In the genomic region with DNA sequence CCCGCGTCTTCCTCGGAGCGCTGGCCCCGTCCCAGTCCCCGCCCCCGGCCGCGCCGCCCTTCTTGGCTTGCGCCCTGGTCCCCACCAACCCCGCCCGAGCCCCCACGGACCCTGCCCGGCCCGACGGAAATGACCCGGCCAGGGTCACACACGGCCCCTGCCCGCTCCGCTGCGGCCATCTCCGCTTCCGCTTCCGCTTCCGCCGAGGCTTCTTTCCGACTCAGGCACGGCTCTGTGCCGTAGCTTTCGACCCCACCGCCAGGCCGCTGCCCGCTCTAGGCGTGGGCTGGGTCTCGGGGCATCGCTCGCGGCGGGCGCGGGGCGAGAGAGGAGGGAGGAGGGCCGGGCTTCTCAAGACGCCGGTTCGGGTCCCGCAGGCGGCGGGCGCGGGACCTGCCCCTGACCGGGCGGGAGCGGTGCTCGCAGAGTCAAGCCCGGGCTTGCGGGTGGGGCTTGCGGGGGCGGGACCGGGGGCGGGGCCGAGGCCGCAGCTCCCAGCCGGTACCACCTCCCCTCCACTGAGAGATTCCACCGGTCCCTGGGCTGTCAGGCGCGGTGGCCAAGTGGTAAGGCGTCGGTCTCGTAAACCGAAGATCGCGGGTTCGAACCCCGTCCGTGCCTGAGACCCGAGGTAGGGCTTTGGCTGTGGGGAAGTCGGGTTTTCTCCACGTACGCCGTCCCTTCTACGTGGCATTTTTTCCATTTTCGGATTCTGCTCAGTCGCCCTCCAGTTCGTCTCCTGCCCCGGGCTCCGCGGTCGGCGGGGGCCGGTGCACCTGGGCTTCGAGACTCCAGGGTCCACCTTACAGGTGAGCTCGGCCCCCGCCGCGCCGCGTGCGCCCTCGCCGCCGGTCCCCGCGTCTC, we compare ENCODE assay signal across 8 cellular contexts.
DNase-seq lines count a peak whose midpoint lies in the region; ATAC-seq and TF ChIP-seq lines count a peak whose summit lies in the region.

No MANE protein-coding gene starts in this region.

- peak overlapping the region; percentile 80 for H3K27ac Mint-ChIP-seq in activated T-helper 2 cell treated with anti-CD3 and anti-CD28 coated beads, Interferon-gamma antibody, Interleukin-2, Interleukin-4, amounts not matched to agents 10 μg/mL and 5 μg/mL and 100 μg/mL, durations not matched to agents 14 hours and 24 hours and 36 hours
- peak overlapping the region; percentile 63 to 88 for H3K27ac Mint-ChIP-seq in natural killer cell treated with Interleukin-12 subunit alpha and Interleukin-12 subunit beta and Interleukin-15 and Interleukin-18, amount 100 ng/mL, for 72 hours

- H3K27me3 Mint-ChIP-seq in activated T-helper 2 cell treated with anti-CD3 and anti-CD28 coated beads, Interferon-gamma antibody, Interleukin-2, Interleukin-4, amounts not matched to agents 10 μg/mL and 5 μg/mL and 100 μg/mL, durations not matched to agents 14 hours and 24 hours and 36 hours (ENCODE audit: low read depth), result peaks cover 15% of the 10 kb centered on the region
- H3K27me3 Mint-ChIP-seq in natural killer cell treated with Interleukin-12 subunit alpha and Interleukin-12 subunit beta and Interleukin-15 and Interleukin-18, amount 100 ng/mL, for 72 hours, result no peaks in the 10 kb centered on the region

- TF ChIP-seq CTCF in fibroblast of mammary gland (conservative IDR thresholded peaks at IDR 0.05; ENCODE audit: control insufficient read depth, insufficient read depth, low read depth, low read length), result no peak

- H3K4me3 ChIP-seq in Karpas-422 (ENCODE audit: low read length) (peak overlapping the region; percentile 85), fibroblast of mammary gland (ENCODE audit: control insufficient read depth, low read depth, low read length) (peak overlapping the region; percentile 82)

- no peaks in the 10 kb centered on the region for H3K9me3 Mint-ChIP-seq in activated T-helper 2 cell treated with anti-CD3 and anti-CD28 coated beads, Interferon-gamma antibody, Interleukin-2, Interleukin-4, amounts not matched to agents 10 μg/mL and 5 μg/mL and 100 μg/mL, durations not matched to agents 14 hours and 24 hours and 36 hours
- no peaks in the 10 kb centered on the region for H3K9me3 Mint-ChIP-seq in natural killer cell treated with Interleukin-12 subunit alpha and Interleukin-12 subunit beta and Interleukin-15 and Interleukin-18, amount 100 ng/mL, for 72 hours

- H3K79me2 ChIP-seq in Karpas-422 (ENCODE audit: low read length), result no peaks in the 10 kb centered on the region; the same call in 1 of the 2 replicates

- peak overlapping the region; percentile 61 for H3K27ac ChIP-seq in Karpas-422 (ENCODE audit: low read length)

- peak; percentile 79 for DNase-seq in DMS79 (lab: John Stamatoyannopoulos, UW)
- peak; percentile 97 for DNase-seq in Karpas-422
- peak; percentile 83 for DNase-seq in RKO (ENCODE audit: low spot score)
- DNase-seq in activated T-helper 2 cell treated with anti-CD3 and anti-CD28 coated beads, Interferon-gamma antibody, Interleukin-2, Interleukin-4, amounts not matched to agents 10 μg/mL and 5 μg/mL and 100 μg/mL, durations not matched to agents 14 hours and 24 hours and 36 hours (ENCODE audit: low spot score), result peak; percentile 87
- peak; percentile 91 for DNase-seq in fibroblast of mammary gland (ENCODE audit: low read depth)
- DNase-seq in natural killer cell treated with Interleukin-12 subunit alpha and Interleukin-12 subunit beta and Interleukin-15 and Interleukin-18, amount 100 ng/mL, for 72 hours (ENCODE audit: low spot score), result peak; percentile 91
- DNase-seq in stimulated activated naive CD4-positive, alpha-beta T cell (lab: John Stamatoyannopoulos, UW), result peak; percentile 76 to 91 (median 82)

- ATAC-seq in GM21737 (IDR thresholded peaks at IDR 0.05; ENCODE audit: unreplicated experiment), result peak; percentile 65
- ATAC-seq in natural killer cell treated with Interleukin-12 subunit alpha and Interleukin-12 subunit beta and Interleukin-15 and Interleukin-18, amount 100 ng/mL, for 72 hours, result peak; percentile 90 to 91

- no peaks in the 10 kb centered on the region for H3K9me3 ChIP-seq in Karpas-422 (ENCODE audit: low read length)

- H3K4me3 Mint-ChIP-seq in activated T-helper 2 cell treated with anti-CD3 and anti-CD28 coated beads, Interferon-gamma antibody, Interleukin-2, Interleukin-4, amounts not matched to agents 10 μg/mL and 5 μg/mL and 100 μg/mL, durations not matched to agents 14 hours and 24 hours and 36 hours (ENCODE audit: low read depth), result peak overlapping the region; percentile 85
- peak overlapping the region; percentile 79 for H3K4me3 Mint-ChIP-seq in natural killer cell treated with Interleukin-12 subunit alpha and Interleukin-12 subunit beta and Interleukin-15 and Interleukin-18, amount 100 ng/mL, for 72 hours

- H3K36me3 ChIP-seq in Karpas-422 (ENCODE audit: insufficient read depth, low read length), result no peaks in the 10 kb centered on the region

- peaks cover 20% of the 10 kb centered on the region for H3K4me1 Mint-ChIP-seq in activated T-helper 2 cell treated with anti-CD3 and anti-CD28 coated beads, Interferon-gamma antibody, Interleukin-2, Interleukin-4, amounts not matched to agents 10 μg/mL and 5 μg/mL and 100 μg/mL, durations not matched to agents 14 hours and 24 hours and 36 hours (ENCODE audit: low read depth)
- H3K4me1 Mint-ChIP-seq in natural killer cell treated with Interleukin-12 subunit alpha and Interleukin-12 subunit beta and Interleukin-15 and Interleukin-18, amount 100 ng/mL, for 72 hours (ENCODE audit: low read depth in 2 of 2), result peaks cover 15 to 16% of the 10 kb centered on the region in 2 donors

- no peaks in the 10 kb centered on the region for H3K27me3 ChIP-seq in Karpas-422 (ENCODE audit: low read length)

- peaks cover 20% of the 10 kb centered on the region for H3K4me1 ChIP-seq in Karpas-422 (ENCODE audit: low read length)

- no peaks in the 10 kb centered on the region for H3K9me2 ChIP-seq in Karpas-422 (replicated peaks; ENCODE audit: insufficient read depth, low read length)

- H4K20me1 ChIP-seq in Karpas-422 (ENCODE audit: insufficient read depth, low read depth, low read length), result no peaks in the 10 kb centered on the region

- H3K4me2 ChIP-seq in Karpas-422 (ENCODE audit: low read depth, low read length, poor library complexity, severe bottlenecking), result peak overlapping the region; percentile 92

- peak overlapping the region; percentile 97 for H3K9ac ChIP-seq in Karpas-422 (ENCODE audit: low read length)

- intact Hi-C loops in activated T-helper 2 cell treated with anti-CD3 and anti-CD28 coated beads, Interferon-gamma antibody, Interleukin-2, Interleukin-4, amounts not matched to agents 10 μg/mL and 5 μg/mL and 100 μg/mL, durations not matched to agents 14 hours and 24 hours and 36 hours (cut with micrococcal nuclease), result loop anchor here (5.0 to 10.0 kb wide), 2 partner anchors 135 to 308 kb away; a partner anchor contains a TSS

- H3K36me3 Mint-ChIP-seq in activated T-helper 2 cell treated with anti-CD3 and anti-CD28 coated beads, Interferon-gamma antibody, Interleukin-2, Interleukin-4, amounts not matched to agents 10 μg/mL and 5 μg/mL and 100 μg/mL, durations not matched to agents 14 hours and 24 hours and 36 hours (ENCODE audit: low read depth), result no peaks in the 10 kb centered on the region
- no peaks in the 10 kb centered on the region for H3K36me3 Mint-ChIP-seq in natural killer cell treated with Interleukin-12 subunit alpha and Interleukin-12 subunit beta and Interleukin-15 and Interleukin-18, amount 100 ng/mL, for 72 hours

- peak overlapping the region; percentile 88 for H2AFZ ChIP-seq in Karpas-422 (ENCODE audit: low read length)

Comparison
In these comparisons a context has a peak if more than half of its experiments do, and no peak if none do; other contexts are left out.
1. Peak in every context shown above with its lines: DNase-seq, ATAC-seq, H3K4me3 ChIP-seq and H3K27ac ChIP-seq.